In the genomic region with DNA sequence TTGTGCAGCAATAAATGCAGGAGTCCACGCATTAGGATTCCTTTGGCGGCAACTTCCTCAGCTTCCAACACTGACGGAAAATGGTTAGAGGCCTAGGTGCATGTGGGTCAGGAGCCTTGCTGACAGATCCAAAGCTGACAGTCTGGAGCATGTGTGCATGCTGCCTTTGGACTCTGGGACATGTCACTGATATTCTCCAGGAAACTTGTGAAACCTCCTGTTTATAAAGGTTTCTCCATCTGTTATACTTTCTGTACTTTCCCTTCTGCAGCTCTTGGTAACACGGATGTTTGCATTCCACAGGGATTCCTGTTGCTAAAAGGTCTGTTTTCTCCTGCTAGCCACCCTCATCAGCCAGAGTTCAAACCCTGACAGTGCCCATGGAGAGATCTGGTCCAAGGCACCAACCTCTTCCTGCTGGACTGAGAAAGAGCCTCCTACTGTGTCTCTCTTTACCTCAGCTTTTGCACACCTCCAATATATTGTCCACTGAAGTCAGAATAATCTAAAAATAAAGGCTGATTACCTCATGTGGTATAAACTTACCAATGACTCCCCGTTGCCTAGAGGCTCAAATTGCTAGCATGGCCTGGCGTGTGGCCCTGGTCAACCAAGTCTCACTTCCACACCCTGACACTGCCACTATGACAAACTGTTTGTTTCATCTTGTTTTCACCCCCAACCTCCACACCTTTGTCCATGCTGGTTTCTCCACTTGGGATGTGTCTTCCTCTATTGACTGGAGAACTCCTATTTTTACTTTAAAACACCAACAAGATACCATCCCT, we compare ENCODE assay signal across 16 cellular contexts. TPM values are rescaled to one million over a fixed set of nuclear protein-coding genes. Genes with fewer than 3 reads are reported as not detected.
A peak's percentile ranks its signal among the peaks of the same experiment; 100 is the strongest.
DNase-seq lines count a peak whose midpoint lies in the region; ATAC-seq and TF ChIP-seq lines count a peak whose summit lies in the region.
"Had no signal": no experiment of that assay in that cellular context is flagged by ENCODE, and none has a peak within 500 bp of the region (broad histone marks: within the 10 kb centered on the region; RNA-seq: fewer than 3 reads in every experiment).

No MANE protein-coding gene starts in this region.

- H3K4me1 ChIP-seq in suprapubic skin = peaks cover 7% of the 10 kb centered on the region

- no peaks in the 10 kb centered on the region for H3K4me1 Mint-ChIP-seq in effector memory CD8-positive, alpha-beta T cell (ENCODE audit: low read depth in 2 of 2)
- H3K4me1 Mint-ChIP-seq: CD4-positive, alpha-beta memory T cell had no signal

- 82% methylated on average over 6 of the region's 6 CpGs for WGBS in suprapubic skin

- H3K4me3 ChIP-seq in coronary artery = no peak overlapping the region
- H3K4me3 ChIP-seq in suprapubic skin = no peak overlapping the region
- H3K4me3 ChIP-seq: smooth muscle cell had no signal

- peak; percentile 44 for DNase-seq in M059J (ENCODE audit: low read depth)
- no peak for DNase-seq in coronary artery (ENCODE audit: low spot score)
- DNase-seq in islet precursor cell = peak; percentile 14
- no peak for DNase-seq in suprapubic skin (ENCODE audit: low spot score in 2 of 2)
- DNase-seq in effector memory CD8-positive, alpha-beta T cell = no peak
- no peak for DNase-seq in GM13977 (ENCODE audit: low spot score)
- DNase-seq in NCI-H2227 (lab: John Stamatoyannopoulos, UW; ENCODE audit: unreplicated experiment) = no peak
- DNase-seq: activated CD4-positive, alpha-beta T cell treated with anti-CD3 and anti-CD28 coated beads for 48 hours; activated T-cell treated with anti-CD3 and anti-CD28 coated beads for 4 hours; CD4-positive, alpha-beta memory T cell; foreskin keratinocyte; HCEC 1CT; NCI-H1436; stimulated activated naive CD8-positive, alpha-beta T cell treated with anti-CD3 and anti-CD28 coated beads, Interleukin-15, Interleukin-2, amounts not matched to agents 100 U/mL and 50 U/mL, for 24 hours had no signal

- H3K27me3 Mint-ChIP-seq in effector memory CD8-positive, alpha-beta T cell = peaks cover 26 to 29% of the 10 kb centered on the region in 2 donors
- H3K27me3 Mint-ChIP-seq: activated naive CD8-positive, alpha-beta T cell had no signal

- peak overlapping the region; percentile 50 to 87 for H3K27ac ChIP-seq in coronary artery
- H3K27ac ChIP-seq in suprapubic skin = no peak overlapping the region
- H3K27ac ChIP-seq: foreskin keratinocyte had no signal

- H3K27me3 ChIP-seq in suprapubic skin = no peaks in the 10 kb centered on the region
- H3K27me3 ChIP-seq: foreskin keratinocyte had no signal

- no peaks in the 10 kb centered on the region for H3K36me3 Mint-ChIP-seq in effector memory CD8-positive, alpha-beta T cell (ENCODE audit: insufficient read depth)
- H3K36me3 Mint-ChIP-seq: activated naive CD8-positive, alpha-beta T cell; CD4-positive, alpha-beta memory T cell had no signal

- no peak for TF ChIP-seq CTCF in coronary artery (IDR thresholded peaks at IDR 0.05)
- TF ChIP-seq CTCF in suprapubic skin (IDR thresholded peaks at IDR 0.05) = no peak
- no peak for TF ChIP-seq CTCF in GM13977 (IDR thresholded peaks at IDR 0.05; ENCODE audit: extremely low read depth, insufficient read depth, missing control alignments)

- ATAC-seq in effector memory CD8-positive, alpha-beta T cell (replicated peaks) = no peak
- ATAC-seq: foreskin keratinocyte; stimulated activated naive CD8-positive, alpha-beta T cell treated with anti-CD3 and anti-CD28 coated beads, Interleukin-15, Interleukin-2, amounts not matched to agents 100 U/mL and 50 U/mL, for 24 hours had no signal

- no peak overlapping the region for H3K4me3 Mint-ChIP-seq in effector memory CD8-positive, alpha-beta T cell
- H3K4me3 Mint-ChIP-seq: activated naive CD8-positive, alpha-beta T cell; CD4-positive, alpha-beta memory T cell had no signal

- in situ Hi-C loops in GM13977 (cut with MboI; ENCODE audit: low pct_unique_long_range_greater_than_20kb, low sequenced_read_pairs, unreplicated experiment) = no loop called here

- H3K9me3 Mint-ChIP-seq in effector memory CD8-positive, alpha-beta T cell = no peaks in the 10 kb centered on the region

- no peak overlapping the region for H3K27ac Mint-ChIP-seq in effector memory CD8-positive, alpha-beta T cell
- H3K27ac Mint-ChIP-seq: activated naive CD8-positive, alpha-beta T cell; CD4-positive, alpha-beta memory T cell had no signal

- no peaks in the 10 kb centered on the region for H3K9me3 ChIP-seq in suprapubic skin

- peak; percentile 65 for TF ChIP-seq EP300 in suprapubic skin (IDR thresholded peaks at IDR 0.05)

- H3K36me3 ChIP-seq in suprapubic skin = no peaks in the 10 kb centered on the region

- TF ChIP-seq POLR2A in suprapubic skin (IDR thresholded peaks at IDR 0.05) = no peak

RNA-seq across cellular contexts. Expression of a gene that starts 31.1 kb away (rescaled TPM):
- total RNA-seq in M059J (2014; rRNA removed; shearing (Covaris generic)) = 0.15 TPM in 1 of 2 replicates, not detected in the other
- 10 to 100 TPM in 2 of 4 donors, 1 to 10 TPM in 2; 3.9 to 17.0 (median 11.1) TPM for total RNA-seq in suprapubic skin
- total RNA-seq: CD4-positive, alpha-beta memory T cell; foreskin keratinocyte; smooth muscle cell had no signal

RNA-seq across cellular contexts. Expression of a gene that starts 58.6 kb away (rescaled TPM):
- total RNA-seq in M059J (2014; rRNA removed; shearing (Covaris generic)) = 31.2 and 31.4 TPM in 2 replicates
- total RNA-seq in suprapubic skin = 10 to 100 TPM; 68.2 to 83.4 (median 73.7) TPM

Comparison
In these comparisons a context has a peak if more than half of its experiments do, and no peak if none do; other contexts are left out.
1. DNase-seq: peak in M059J (single experiment) and islet precursor cell (single experiment); none in coronary artery (single experiment), suprapubic skin (0 of 2), effector memory CD8-positive, alpha-beta T cell (0 of 3), GM13977 (single experiment) and NCI-H2227 (single experiment).